ENCODE assay signal across 8 cellular contexts in the genomic region with DNA sequence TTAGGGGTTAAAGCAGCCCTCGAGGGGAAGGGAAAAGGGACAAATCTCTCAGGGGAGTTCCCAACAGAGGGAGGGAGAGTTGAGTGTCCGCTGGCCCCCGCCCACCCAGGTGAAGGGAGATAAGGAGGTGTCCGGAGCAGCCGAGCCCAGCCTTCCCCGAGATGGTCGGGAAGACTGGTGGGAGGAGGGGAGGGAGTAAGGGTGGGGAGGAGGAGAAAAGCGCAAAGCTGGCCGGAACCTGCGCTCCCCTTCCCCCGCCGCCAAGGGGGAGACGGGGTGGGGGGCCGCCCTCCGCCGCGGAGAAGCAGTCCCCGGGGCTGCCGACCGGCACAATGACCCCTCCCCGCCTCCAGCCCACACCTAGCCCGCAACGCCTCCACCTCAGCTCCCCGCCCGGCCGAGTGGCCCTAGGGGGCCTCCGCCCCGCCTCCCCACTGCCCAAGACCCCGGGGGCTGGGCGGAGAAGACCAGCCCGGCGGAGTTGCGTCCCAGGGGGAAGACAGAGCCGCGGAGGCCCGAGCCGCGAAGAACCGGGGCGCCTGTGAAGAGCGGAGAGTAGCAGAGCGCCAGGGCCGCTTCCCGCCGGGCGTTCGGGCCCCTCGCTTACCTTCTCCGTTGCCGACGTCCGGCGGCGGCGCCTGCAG. TPM values are rescaled to one million over a fixed set of nuclear protein-coding genes. Genes with fewer than 3 reads are reported as not detected.
DNase-seq lines count a peak whose midpoint lies in the region; ATAC-seq, FAIRE-seq and TF ChIP-seq lines count a peak whose summit lies in the region.

No MANE protein-coding gene starts in this region.

- H3K4me1 ChIP-seq in HUES48 (ENCODE audit: control insufficient read depth, insufficient read depth, low read length) (peaks cover 3% of the 10 kb centered on the region; the same call in 1 of the 2 replicates), breast epithelium (peaks cover 0 to 9% of the 10 kb centered on the region in 2 donors), keratinocyte (ENCODE audit: control insufficient read depth, extremely low read depth, insufficient read depth, low read length) (peaks cover 11% of the 10 kb centered on the region)

- peaks cover 50% of the 10 kb centered on the region for H3K79me2 ChIP-seq in keratinocyte (ENCODE audit: control insufficient read depth, insufficient read depth, low read length)

- H3K9ac ChIP-seq in HUES48 (ENCODE audit: low read depth, low read length) (peak overlapping the region; percentile 91), keratinocyte (ENCODE audit: control insufficient read depth, extremely low read depth, insufficient read depth, low read length) (peak overlapping the region; percentile 85)

- H2AFZ ChIP-seq in keratinocyte (ENCODE audit: control insufficient read depth, low read length): peak overlapping the region; percentile 80

- intact Hi-C loops in breast epithelium (cut with DNase I; ENCODE audit: low total_unique reads): no loop called here

- H3K27ac ChIP-seq in HUES48 (ENCODE audit: low read depth, low read length): peak overlapping the region; percentile 92
- H3K27ac ChIP-seq in breast epithelium: peak overlapping the region; percentile 96 to 99
- peak overlapping the region; percentile 78 for H3K27ac ChIP-seq in keratinocyte (ENCODE audit: control insufficient read depth, insufficient read depth, low read length)

- H3K9me3 ChIP-seq in HUES48 (ENCODE audit: control insufficient read depth, insufficient read depth, low read length): no peaks in the 10 kb centered on the region
- H3K9me3 ChIP-seq in breast epithelium: no peaks in the 10 kb centered on the region
- no peaks in the 10 kb centered on the region for H3K9me3 ChIP-seq in keratinocyte (ENCODE audit: control insufficient read depth, low read depth, low read length)

- TF ChIP-seq POLR2A in breast epithelium (IDR thresholded peaks at IDR 0.05): no peak

- H3K27me3 ChIP-seq in HUES48 (ENCODE audit: control insufficient read depth, insufficient read depth, low read length) (no peaks in the 10 kb centered on the region), breast epithelium (no peaks in the 10 kb centered on the region), keratinocyte (ENCODE audit: control insufficient read depth, extremely low read depth, insufficient read depth, low read length) (no peaks in the 10 kb centered on the region)

- TF ChIP-seq CTCF in breast epithelium (IDR thresholded peaks at IDR 0.05) (no peak), keratinocyte (optimal IDR thresholded peaks at IDR 0.05 in 1 of 3, IDR thresholded peaks at IDR 0.05 in 1 of 3, conservative IDR thresholded peaks at IDR 0.05 in 1 of 3; ENCODE audit: extremely low read depth in 1 of 3, insufficient read depth in 2 of 3, low read length in 3 of 3) (no peak)

- FAIRE-seq in keratinocyte (lab: Jason Lieb, UNC): no peak

- H3K4me2 ChIP-seq in keratinocyte (ENCODE audit: control insufficient read depth, extremely low read depth, insufficient read depth, low read depth, low read length): peak overlapping the region; percentile 81

- H4K20me1 ChIP-seq in keratinocyte (ENCODE audit: control insufficient read depth, extremely low read depth, insufficient read depth, low read length): peaks cover 3% of the 10 kb centered on the region

- H3K36me3 ChIP-seq in HUES48 (ENCODE audit: control insufficient read depth, insufficient read depth, low read length) (no peaks in the 10 kb centered on the region), breast epithelium (no peaks in the 10 kb centered on the region), keratinocyte (ENCODE audit: control insufficient read depth in 2 of 2, extremely low read depth in 1 of 2, insufficient read depth in 2 of 2, low read length in 2 of 2) (no peaks in the 10 kb centered on the region)

- dilution Hi-C loops in keratinocyte (cut with MboI; ENCODE audit: extremely low pct_ligation_motif_present, low sequenced_read_pairs): no loop called here

- no peaks in the 10 kb centered on the region for H3K9me1 ChIP-seq in keratinocyte (ENCODE audit: control insufficient read depth, extremely low read depth, insufficient read depth, low read length)

- peak; percentile 5 for ATAC-seq in GM21447 (IDR thresholded peaks at IDR 0.05; ENCODE audit: unreplicated experiment)

- DNase-seq in DMS53 (lab: John Stamatoyannopoulos, UW) (peak; percentile 86), T-helper 22 cell (ENCODE audit: low read depth) (peak; percentile 2), breast epithelium (ENCODE audit: low spot score in 2 of 2) (peak in 1 of 2 donors; percentile 35), keratinocyte (ENCODE audit: low read depth, low spot score) (no peak), Kasumi-1 (lab: John Stamatoyannopoulos, UW) (no peak)
- DNase-seq in stimulated activated CD4-positive, alpha-beta T cell treated with anti-CD3 and anti-CD28 coated beads, Interleukin-1b, Interleukin-23, amount 100 ng/mL, for 24 hours (ENCODE audit: low read depth in 4 of 4, low spot score in 1 of 4): peak in 3 of 4 experiments; percentile 1 to 11 (median 7)

- peak overlapping the region; percentile 90 for H3K4me3 ChIP-seq in HUES48 (ENCODE audit: low read depth, low read length)
- H3K4me3 ChIP-seq in breast epithelium: peak overlapping the region; percentile 78 to 100 (median 97)
- H3K4me3 ChIP-seq in keratinocyte (ENCODE audit: control insufficient read depth in 2 of 3, extremely low read depth in 1 of 3, insufficient read depth in 2 of 3, low read depth in 1 of 3, low read length in 3 of 3): peak overlapping the region; percentile 73 to 100 (median 89)

RNA-seq across cellular contexts. Expression of a gene that starts 0.5 kb away (rescaled TPM):
- total RNA-seq in breast epithelium: 100 to 1,000 TPM in 1 of 3 donors, 10 to 100 TPM in 2; 82.2 to 112 (median 82.3) TPM
- 8.8 to 20.9 TPM (median 17.5 TPM) in 3 replicates for polyA plus RNA-seq in keratinocyte
- polyA plus RNA-seq in keratinocyte (2011; ENCODE audit: low read depth): 193 TPM
- polyA plus RNA-seq in keratinocyte (2011; cell fraction: cytosol; rRNA removed): 15.4 and 17.7 TPM in 2 replicates
- polyA plus RNA-seq in keratinocyte (2011; cell fraction: nucleus; rRNA removed): 39.5 and 51.3 TPM in 2 replicates
- 31.1 and 40.9 TPM in 2 replicates for polyA plus RNA-seq in keratinocyte (2012; ENCODE audit: low replicate concordance)
- polyA minus RNA-seq in keratinocyte: 5.1 to 17.9 TPM (median 10.9 TPM) in 3 replicates
- polyA minus RNA-seq in keratinocyte (2011; cell fraction: cytosol; rRNA and poly(A)+ RNA removed): 20.5 TPM
- 13.3 and 39.8 TPM in 2 replicates for polyA minus RNA-seq in keratinocyte (2011; cell fraction: nucleus; rRNA and poly(A)+ RNA removed)

RNA-seq across cellular contexts. Expression of a gene that starts 0.9 kb away (rescaled TPM):
- total RNA-seq in breast epithelium: 10 to 100 TPM; 26.2 to 64.8 (median 30.5) TPM
- polyA plus RNA-seq in keratinocyte: 15.8 to 22.4 TPM (median 22.0 TPM) in 3 replicates
- 7.9 TPM for polyA plus RNA-seq in keratinocyte (2011; ENCODE audit: low read depth)
- polyA plus RNA-seq in keratinocyte (2011; cell fraction: cytosol; rRNA removed): 21.7 and 24.8 TPM in 2 replicates
- 9.4 and 11.9 TPM in 2 replicates for polyA plus RNA-seq in keratinocyte (2011; cell fraction: nucleus; rRNA removed)
- polyA plus RNA-seq in keratinocyte (2012; ENCODE audit: low replicate concordance): 11.1 and 42.1 TPM in 2 replicates
- 2.4 to 9.8 TPM (median 4.7 TPM) in 3 replicates for polyA minus RNA-seq in keratinocyte
- polyA minus RNA-seq in keratinocyte (2011; cell fraction: cytosol; rRNA and poly(A)+ RNA removed): 4.4 TPM
- 5.3 and 5.4 TPM in 2 replicates for polyA minus RNA-seq in keratinocyte (2011; cell fraction: nucleus; rRNA and poly(A)+ RNA removed)

Comparison
In these comparisons a context has a peak if more than half of its experiments do, and no peak if none do; other contexts are left out.
1. DNase-seq: peak in DMS53 (single experiment), T-helper 22 cell (single experiment) and stimulated activated CD4-positive, alpha-beta T cell treated with anti-CD3 and anti-CD28 coated beads, Interleukin-1b, Interleukin-23, amount 100 ng/mL, for 24 hours (3 of 4); none in keratinocyte (single experiment) and Kasumi-1 (0 of 2).
2. Peak in every context shown above with its lines, with median percentiles within 50 percentile points of each other: H3K27ac ChIP-seq and H3K4me3 ChIP-seq.